Comparison of ENCODE assay signal across 12 cellular contexts in genomic region chr7:50293509-50294179, GRCh38. TPM values are rescaled to one million over a fixed set of nuclear protein-coding genes. Genes with fewer than 3 reads are reported as not detected.
DNase-seq lines count a peak whose midpoint lies in the region; ATAC-seq and TF ChIP-seq lines count a peak whose summit lies in the region.
"Had no signal": no experiment of that assay in that cellular context is flagged by ENCODE, and none has a peak within 500 bp of the region (broad histone marks: within the 10 kb centered on the region; RNA-seq: fewer than 3 reads in every experiment).

No MANE protein-coding gene starts in this region.

- H3K4me3 Mint-ChIP-seq in activated CD8-positive, alpha-beta T cell treated with anti-CD3 and anti-CD28 coated beads for 36 hours = no peak overlapping the region
- H3K4me3 Mint-ChIP-seq in activated CD8-positive, alpha-beta T cell treated with anti-CD3 and anti-CD28 coated beads, Interleukin-2, amount 10 ng/mL, durations not matched to agents 7 days and 5 days = no peak overlapping the region
- H3K4me3 Mint-ChIP-seq in memory B cell = no peak overlapping the region

- H3K36me3 ChIP-seq in HAP-1 (replicated peaks) = no peaks in the 10 kb centered on the region

- no peak for DNase-seq in activated CD8-positive, alpha-beta T cell treated with anti-CD3 and anti-CD28 coated beads for 36 hours
- no peak for DNase-seq in activated CD8-positive, alpha-beta T cell treated with anti-CD3 and anti-CD28 coated beads, Interleukin-2, amount 10 ng/mL, durations not matched to agents 7 days and 5 days
- DNase-seq in memory B cell (ENCODE audit: low spot score in 2 of 2) (no peak), NCI-H446 treated with DMSO at 0.1 percent for 48 hours (lab: John Stamatoyannopoulos, UW) (no peak), cerebellar nuclear complex (lab: John Stamatoyannopoulos, UW) (no peak), HAP-1 (ENCODE audit: low spot score in 2 of 2) (no peak)
- DNase-seq: activated CD4-positive, alpha-beta T cell treated with anti-CD3 and anti-CD28 coated beads, Interleukin-2, amount 50 U/mL, for 48 hours; left colon; NCI-H1105; NCI-H82 had no signal

- CTCF ChIA-PET in activated CD8-positive, alpha-beta T cell treated with anti-CD3 and anti-CD28 coated beads for 36 hours (lab: Charles Lee) = interaction anchor here (0.7 to 5.4 kb wide), 3 partner anchors 20 to 75 kb away, joined by 3 to 24 read pairs (median 3); no protein-coding TSS in a partner anchor
- CTCF ChIA-PET in activated CD8-positive, alpha-beta T cell treated with anti-CD3 and anti-CD28 coated beads, Interleukin-2, amount 10 ng/mL, durations not matched to agents 7 days and 5 days (lab: Charles Lee) = interaction anchor here (0.6 to 2.6 kb wide), 3 partner anchors 19 to 88 kb away, joined by 3 to 10 read pairs (median 3); no protein-coding TSS in a partner anchor

- no peaks in the 10 kb centered on the region for H3K4me1 ChIP-seq in HAP-1

- H3K36me3 Mint-ChIP-seq in activated CD8-positive, alpha-beta T cell treated with anti-CD3 and anti-CD28 coated beads for 36 hours (ENCODE audit: low read depth) = no peaks in the 10 kb centered on the region
- no peaks in the 10 kb centered on the region for H3K36me3 Mint-ChIP-seq in activated CD8-positive, alpha-beta T cell treated with anti-CD3 and anti-CD28 coated beads, Interleukin-2, amount 10 ng/mL, durations not matched to agents 7 days and 5 days (ENCODE audit: low read depth)
- no peaks in the 10 kb centered on the region for H3K36me3 Mint-ChIP-seq in memory B cell

- H3K9me3 Mint-ChIP-seq in activated CD8-positive, alpha-beta T cell treated with anti-CD3 and anti-CD28 coated beads for 36 hours = no peaks in the 10 kb centered on the region
- no peaks in the 10 kb centered on the region for H3K9me3 Mint-ChIP-seq in activated CD8-positive, alpha-beta T cell treated with anti-CD3 and anti-CD28 coated beads, Interleukin-2, amount 10 ng/mL, durations not matched to agents 7 days and 5 days (ENCODE audit: insufficient read depth)
- H3K9me3 Mint-ChIP-seq in memory B cell = no peaks in the 10 kb centered on the region

- no peaks in the 10 kb centered on the region for H3K27me3 Mint-ChIP-seq in activated CD8-positive, alpha-beta T cell treated with anti-CD3 and anti-CD28 coated beads for 36 hours
- H3K27me3 Mint-ChIP-seq in activated CD8-positive, alpha-beta T cell treated with anti-CD3 and anti-CD28 coated beads, Interleukin-2, amount 10 ng/mL, durations not matched to agents 7 days and 5 days (ENCODE audit: low read depth) = no peaks in the 10 kb centered on the region
- no peaks in the 10 kb centered on the region for H3K27me3 Mint-ChIP-seq in memory B cell

- in situ Hi-C loops in HAP-1 (cut with MboI; ENCODE audit: low sequenced_read_pairs) = no loop called here

- intact Hi-C loops in activated CD8-positive, alpha-beta T cell treated with anti-CD3 and anti-CD28 coated beads for 36 hours (cut with micrococcal nuclease) = no loop called here

- no peak for ATAC-seq in activated CD8-positive, alpha-beta T cell treated with anti-CD3 and anti-CD28 coated beads for 36 hours
- ATAC-seq in activated CD8-positive, alpha-beta T cell treated with anti-CD3 and anti-CD28 coated beads, Interleukin-2, amount 10 ng/mL, durations not matched to agents 7 days and 5 days = no peak
- ATAC-seq in GM21619 (IDR thresholded peaks at IDR 0.05; ENCODE audit: unreplicated experiment) = peak; percentile 66
- peak; percentile 46 for ATAC-seq in HG03108 (IDR thresholded peaks at IDR 0.05; ENCODE audit: unreplicated experiment)
- ATAC-seq in memory B cell (ENCODE audit: low read depth) = peak; percentile 62
- ATAC-seq: left colon had no signal

- H3K27ac Mint-ChIP-seq in activated CD8-positive, alpha-beta T cell treated with anti-CD3 and anti-CD28 coated beads for 36 hours = peak overlapping the region; percentile 25
- no peak overlapping the region for H3K27ac Mint-ChIP-seq in activated CD8-positive, alpha-beta T cell treated with anti-CD3 and anti-CD28 coated beads, Interleukin-2, amount 10 ng/mL, durations not matched to agents 7 days and 5 days
- peak overlapping the region; percentile 39 for H3K27ac Mint-ChIP-seq in memory B cell

- no peak overlapping the region for H3K4me3 ChIP-seq in HAP-1

- POLR2A ChIA-PET in activated CD8-positive, alpha-beta T cell treated with anti-CD3 and anti-CD28 coated beads for 36 hours (lab: Charles Lee) = interaction anchor here (0.8 to 2.0 kb wide), 6 partner anchors 10 to 88 kb away, joined by 3 to 12 read pairs (median 4); no protein-coding TSS in a partner anchor
- POLR2A ChIA-PET in activated CD8-positive, alpha-beta T cell treated with anti-CD3 and anti-CD28 coated beads, Interleukin-2, amount 10 ng/mL, durations not matched to agents 7 days and 5 days (lab: Charles Lee) = interaction anchor here (0.9 to 1.3 kb wide), 2 partner anchors 14 to 19 kb away, joined by 3 read pairs; no protein-coding TSS in a partner anchor

- H3K4me1 Mint-ChIP-seq in activated CD8-positive, alpha-beta T cell treated with anti-CD3 and anti-CD28 coated beads for 36 hours (ENCODE audit: low read depth) = peaks cover 45% of the 10 kb centered on the region
- peaks cover 9% of the 10 kb centered on the region for H3K4me1 Mint-ChIP-seq in activated CD8-positive, alpha-beta T cell treated with anti-CD3 and anti-CD28 coated beads, Interleukin-2, amount 10 ng/mL, durations not matched to agents 7 days and 5 days (ENCODE audit: low read depth)
- H3K4me1 Mint-ChIP-seq in memory B cell = peaks cover 34% of the 10 kb centered on the region

- no peak for TF ChIP-seq CTCF in activated CD8-positive, alpha-beta T cell treated with anti-CD3 and anti-CD28 coated beads for 36 hours (IDR thresholded peaks at IDR 0.05)

- H3K27me3 ChIP-seq in HAP-1 (ENCODE audit: low read depth) = no peaks in the 10 kb centered on the region; the same call in 1 of the 2 replicates

- H3K9me3 ChIP-seq in HAP-1 = no peaks in the 10 kb centered on the region

RNA-seq across cellular contexts. Expression of gene IKZF1, which starts 10.9 kb away (rescaled TPM):
- 100 to 1,000 TPM; 277 to 295 TPM for total RNA-seq in activated CD8-positive, alpha-beta T cell treated with anti-CD3 and anti-CD28 coated beads for 36 hours
- 100 to 1,000 TPM; 370 to 374 TPM for total RNA-seq in activated CD8-positive, alpha-beta T cell treated with anti-CD3 and anti-CD28 coated beads, Interleukin-2, amount 10 ng/mL, durations not matched to agents 7 days and 5 days

Comparison
In these comparisons a context has a peak if more than half of its experiments do, and no peak if none do; other contexts are left out.
1. ATAC-seq: peak in GM21619 (single experiment), HG03108 (single experiment) and memory B cell (single experiment); none in activated CD8-positive, alpha-beta T cell treated with anti-CD3 and anti-CD28 coated beads for 36 hours (single experiment) and activated CD8-positive, alpha-beta T cell treated with anti-CD3 and anti-CD28 coated beads, Interleukin-2, amount 10 ng/mL, durations not matched to agents 7 days and 5 days (single experiment).